ENCODE assay signal across 1 cellular context in the genomic region with DNA sequence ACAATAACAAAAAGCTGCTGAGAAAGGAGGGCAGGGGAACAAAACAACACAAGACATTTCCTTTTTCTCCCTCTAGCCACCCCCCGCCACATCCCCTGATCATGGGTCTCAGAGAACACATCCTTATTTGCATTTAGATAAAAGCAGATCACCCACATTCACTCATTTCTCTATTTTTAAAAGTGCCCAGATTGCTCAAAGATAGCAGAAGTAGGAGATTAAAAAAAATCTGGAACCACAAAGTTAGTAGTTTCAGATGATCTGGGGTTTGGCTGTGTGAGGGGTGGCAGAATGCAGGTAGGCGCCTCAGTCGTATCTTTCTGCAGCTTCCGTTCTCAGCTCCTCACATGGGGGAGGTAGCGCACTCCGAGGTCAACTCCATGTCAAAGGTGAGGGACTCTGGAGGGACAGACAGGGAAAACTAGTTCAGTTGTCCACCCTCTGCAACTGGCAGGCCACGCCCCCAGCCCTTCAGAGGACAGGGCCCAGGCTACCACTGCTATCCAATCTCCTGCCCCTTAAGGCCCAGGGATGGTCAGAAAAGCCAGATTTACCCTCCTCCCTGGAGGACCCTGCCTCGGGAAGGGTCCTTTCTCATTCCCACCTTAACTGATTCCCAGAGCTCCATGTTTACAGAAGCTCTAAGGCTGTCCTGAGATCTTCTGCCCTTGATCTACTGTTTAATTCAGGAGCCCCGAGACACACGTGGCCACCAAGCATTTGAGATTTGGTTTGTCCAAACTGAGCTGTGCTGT.
TF ChIP-seq lines count a peak whose summit lies in the region.

No MANE protein-coding gene starts in this region.

TF ChIP-seq in K562, 482 proteins besides CTCF, POLR2A, EP300 and RAD21 (continued from another document and continues in another):
- TF ChIP-seq HDAC3 (IDR thresholded peaks at IDR 0.05; ENCODE audit: borderline replicate concordance, partially characterized antibody) (no peak), ZNF165 (CRISPR knock-in tag; IDR thresholded peaks at IDR 0.05; ENCODE audit: borderline replicate concordance) (no peak), NFRKB (IDR thresholded peaks at IDR 0.05; ENCODE audit: low read depth) (peak; percentile 69), ESRRB (CRISPR knock-in tag; IDR thresholded peaks at IDR 0.05; ENCODE audit: borderline replicate concordance) (no peak), EWSR1 (IDR thresholded peaks at IDR 0.05; ENCODE audit: borderline replicate concordance, low read depth, partially characterized antibody) (no peak), PURB (CRISPR knock-in tag; IDR thresholded peaks at IDR 0.05; ENCODE audit: low read depth) (no peak), TAF15 (IDR thresholded peaks at IDR 0.05; ENCODE audit: low read depth, low read length) (no peak), ESRRA (IDR thresholded peaks at IDR 0.05; ENCODE audit: borderline replicate concordance, low read depth) (peak; percentile 92), NR4A1 (CRISPR knock-in tag; IDR thresholded peaks at IDR 0.05) (peak; percentile 80; the same call in 1 of the 2 replicates), NR4A1 (tag; IDR thresholded peaks at IDR 0.05) (0 out of 2 replicates have a peak, but pooled peaks have one; percentile 48), ZC3H8 (IDR thresholded peaks at IDR 0.05) (no peak), ZNF75A (CRISPR knock-in tag; IDR thresholded peaks at IDR 0.05) (no peak), ERF (CRISPR knock-in tag; IDR thresholded peaks at IDR 0.05) (no peak; the same call in none of the 2 replicates), PYGO2 (tag; IDR thresholded peaks at IDR 0.05) (no peak), GABPB2 (CRISPR knock-in tag; conservative IDR thresholded peaks at IDR 0.05) (no peak), CREB1 (IDR thresholded peaks at IDR 0.05) (no peak), CREB1 (CRISPR knock-in tag; IDR thresholded peaks at IDR 0.05) (no peak), STAG1 (CRISPR knock-in tag; IDR thresholded peaks at IDR 0.05; ENCODE audit: borderline replicate concordance) (no peak), BRD9 (IDR thresholded peaks at IDR 0.05; ENCODE audit: low read depth, partially characterized antibody) (peak; percentile 52), MECOM (CRISPR knock-in tag; IDR thresholded peaks at IDR 0.05) (0 out of 2 replicates have a peak, but pooled peaks have one; percentile 49), ZFP30 (CRISPR knock-in tag; IDR thresholded peaks at IDR 0.05; ENCODE audit: borderline replicate concordance) (no peak), MYBL2 (IDR thresholded peaks at IDR 0.05; ENCODE audit: low read depth) (no peak), MYBL2 (CRISPR knock-in tag; IDR thresholded peaks at IDR 0.05; ENCODE audit: borderline replicate concordance) (no peak), NUFIP1 (IDR thresholded peaks at IDR 0.05; ENCODE audit: partially characterized antibody) (no peak), SMAD4 (CRISPR knock-in tag; conservative IDR thresholded peaks at IDR 0.05) (peak; percentile 86), ADNP (tag; IDR thresholded peaks at IDR 0.05) (no peak), JUN (IDR thresholded peaks at IDR 0.05; ENCODE audit: borderline replicate concordance, low read depth, low read length) (no peak), JUN (CRISPR knock-in tag; IDR thresholded peaks at IDR 0.05; ENCODE audit: borderline replicate concordance) (no peak), ZBTB8A (IDR thresholded peaks at IDR 0.05; ENCODE audit: partially characterized antibody) (no peak), SRF (CRISPR knock-in tag; IDR thresholded peaks at IDR 0.05) (peak in 1 of 2 experiments; percentile 34; a peak in 1 of 4 replicates), TBL1XR1 (IDR thresholded peaks at IDR 0.05; ENCODE audit: low read length in 2 of 2) (peak; percentile 71 to 81; a peak in 3 of 4 replicates), KAT7 (CRISPR knock-in tag; IDR thresholded peaks at IDR 0.05; ENCODE audit: borderline replicate concordance) (no peak), CTBP1 (IDR thresholded peaks at IDR 0.05; ENCODE audit: borderline replicate concordance) (peak; percentile 57; the same call in 1 of the 2 replicates), ETV1 (tag; conservative IDR thresholded peaks at IDR 0.05; ENCODE audit: low read depth) (peak; percentile 62; the same call in 1 of the 2 replicates), CHD2 (IDR thresholded peaks at IDR 0.05; ENCODE audit: low read depth, low read length) (no peak), MEF2A (IDR thresholded peaks at IDR 0.05; ENCODE audit: control insufficient read depth, low read depth, low read length) (no peak), FOS (IDR thresholded peaks at IDR 0.05; ENCODE audit: extremely low read depth, insufficient read length) (no peak), RBM22 (IDR thresholded peaks at IDR 0.05; ENCODE audit: low read depth, low read length, poor library complexity, severe bottlenecking) (no peak), PHB2 (IDR thresholded peaks at IDR 0.05; ENCODE audit: low read depth) (no peak)
- TF ChIP-seq, protein P1, sequence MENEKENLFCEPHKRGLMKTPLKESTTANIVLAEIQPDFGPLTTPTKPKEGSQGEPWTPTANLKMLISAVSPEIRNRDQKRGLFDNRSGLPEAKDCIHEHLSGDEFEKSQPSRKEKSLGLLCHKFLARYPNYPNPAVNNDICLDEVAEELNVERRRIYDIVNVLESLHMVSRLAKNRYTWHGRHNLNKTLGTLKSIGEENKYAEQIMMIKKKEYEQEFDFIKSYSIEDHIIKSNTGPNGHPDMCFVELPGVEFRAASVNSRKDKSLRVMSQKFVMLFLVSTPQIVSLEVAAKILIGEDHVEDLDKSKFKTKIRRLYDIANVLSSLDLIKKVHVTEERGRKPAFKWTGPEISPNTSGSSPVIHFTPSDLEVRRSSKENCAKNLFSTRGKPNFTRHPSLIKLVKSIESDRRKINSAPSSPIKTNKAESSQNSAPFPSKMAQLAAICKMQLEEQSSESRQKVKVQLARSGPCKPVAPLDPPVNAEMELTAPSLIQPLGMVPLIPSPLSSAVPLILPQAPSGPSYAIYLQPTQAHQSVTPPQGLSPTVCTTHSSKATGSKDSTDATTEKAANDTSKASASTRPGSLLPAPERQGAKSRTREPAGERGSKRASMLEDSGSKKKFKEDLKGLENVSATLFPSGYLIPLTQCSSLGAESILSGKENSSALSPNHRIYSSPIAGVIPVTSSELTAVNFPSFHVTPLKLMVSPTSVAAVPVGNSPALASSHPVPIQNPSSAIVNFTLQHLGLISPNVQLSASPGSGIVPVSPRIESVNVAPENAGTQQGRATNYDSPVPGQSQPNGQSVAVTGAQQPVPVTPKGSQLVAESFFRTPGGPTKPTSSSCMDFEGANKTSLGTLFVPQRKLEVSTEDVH (IDR thresholded peaks at IDR 0.05; ENCODE audit: low read depth, partially characterized antibody) = no peak
- TF ChIP-seq, protein P2, sequence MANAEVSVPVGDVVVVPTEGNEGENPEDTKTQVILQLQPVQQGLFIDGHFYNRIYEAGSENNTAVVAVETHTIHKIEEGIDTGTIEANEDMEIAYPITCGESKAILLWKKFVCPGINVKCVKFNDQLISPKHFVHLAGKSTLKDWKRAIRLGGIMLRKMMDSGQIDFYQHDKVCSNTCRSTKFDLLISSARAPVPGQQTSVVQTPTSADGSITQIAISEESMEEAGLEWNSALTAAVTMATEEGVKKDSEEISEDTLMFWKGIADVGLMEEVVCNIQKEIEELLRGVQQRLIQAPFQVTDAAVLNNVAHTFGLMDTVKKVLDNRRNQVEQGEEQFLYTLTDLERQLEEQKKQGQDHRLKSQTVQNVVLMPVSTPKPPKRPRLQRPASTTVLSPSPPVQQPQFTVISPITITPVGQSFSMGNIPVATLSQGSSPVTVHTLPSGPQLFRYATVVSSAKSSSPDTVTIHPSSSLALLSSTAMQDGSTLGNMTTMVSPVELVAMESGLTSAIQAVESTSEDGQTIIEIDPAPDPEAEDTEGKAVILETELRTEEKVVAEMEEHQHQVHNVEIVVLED (CRISPR knock-in tag; IDR thresholded peaks at IDR 0.05) = 0 out of 2 replicates have a peak, but pooled peaks have one; percentile 14
- TF ChIP-seq, protein P3, sequence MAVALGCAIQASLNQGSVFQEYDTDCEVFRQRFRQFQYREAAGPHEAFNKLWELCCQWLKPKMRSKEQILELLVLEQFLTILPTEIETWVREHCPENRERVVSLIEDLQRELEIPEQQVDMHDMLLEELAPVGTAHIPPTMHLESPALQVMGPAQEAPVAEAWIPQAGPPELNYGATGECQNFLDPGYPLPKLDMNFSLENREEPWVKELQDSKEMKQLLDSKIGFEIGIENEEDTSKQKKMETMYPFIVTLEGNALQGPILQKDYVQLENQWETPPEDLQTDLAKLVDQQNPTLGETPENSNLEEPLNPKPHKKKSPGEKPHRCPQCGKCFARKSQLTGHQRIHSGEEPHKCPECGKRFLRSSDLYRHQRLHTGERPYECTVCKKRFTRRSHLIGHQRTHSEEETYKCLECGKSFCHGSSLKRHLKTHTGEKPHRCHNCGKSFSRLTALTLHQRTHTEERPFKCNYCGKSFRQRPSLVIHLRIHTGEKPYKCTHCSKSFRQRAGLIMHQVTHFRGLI (CRISPR knock-in tag; IDR thresholded peaks at IDR 0.05) = no peak
- TF ChIP-seq, protein P4, sequence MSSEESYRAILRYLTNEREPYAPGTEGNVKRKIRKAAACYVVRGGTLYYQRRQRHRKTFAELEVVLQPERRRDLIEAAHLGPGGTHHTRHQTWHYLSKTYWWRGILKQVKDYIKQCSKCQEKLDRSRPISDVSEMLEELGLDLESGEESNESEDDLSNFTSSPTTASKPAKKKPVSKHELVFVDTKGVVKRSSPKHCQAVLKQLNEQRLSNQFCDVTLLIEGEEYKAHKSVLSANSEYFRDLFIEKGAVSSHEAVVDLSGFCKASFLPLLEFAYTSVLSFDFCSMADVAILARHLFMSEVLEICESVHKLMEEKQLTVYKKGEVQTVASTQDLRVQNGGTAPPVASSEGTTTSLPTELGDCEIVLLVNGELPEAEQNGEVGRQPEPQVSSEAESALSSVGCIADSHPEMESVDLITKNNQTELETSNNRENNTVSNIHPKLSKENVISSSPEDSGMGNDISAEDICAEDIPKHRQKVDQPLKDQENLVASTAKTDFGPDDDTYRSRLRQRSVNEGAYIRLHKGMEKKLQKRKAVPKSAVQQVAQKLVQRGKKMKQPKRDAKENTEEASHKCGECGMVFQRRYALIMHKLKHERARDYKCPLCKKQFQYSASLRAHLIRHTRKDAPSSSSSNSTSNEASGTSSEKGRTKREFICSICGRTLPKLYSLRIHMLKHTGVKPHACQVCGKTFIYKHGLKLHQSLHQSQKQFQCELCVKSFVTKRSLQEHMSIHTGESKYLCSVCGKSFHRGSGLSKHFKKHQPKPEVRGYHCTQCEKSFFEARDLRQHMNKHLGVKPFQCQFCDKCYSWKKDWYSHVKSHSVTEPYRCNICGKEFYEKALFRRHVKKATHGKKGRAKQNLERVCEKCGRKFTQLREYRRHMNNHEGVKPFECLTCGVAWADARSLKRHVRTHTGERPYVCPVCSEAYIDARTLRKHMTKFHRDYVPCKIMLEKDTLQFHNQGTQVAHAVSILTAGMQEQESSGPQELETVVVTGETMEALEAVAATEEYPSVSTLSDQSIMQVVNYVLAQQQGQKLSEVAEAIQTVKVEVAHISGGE (CRISPR knock-in tag; IDR thresholded peaks at IDR 0.05) = peak in 1 of 3 experiments; percentile 53; a peak in 2 of 6 replicates
- TF ChIP-seq, protein P5, sequence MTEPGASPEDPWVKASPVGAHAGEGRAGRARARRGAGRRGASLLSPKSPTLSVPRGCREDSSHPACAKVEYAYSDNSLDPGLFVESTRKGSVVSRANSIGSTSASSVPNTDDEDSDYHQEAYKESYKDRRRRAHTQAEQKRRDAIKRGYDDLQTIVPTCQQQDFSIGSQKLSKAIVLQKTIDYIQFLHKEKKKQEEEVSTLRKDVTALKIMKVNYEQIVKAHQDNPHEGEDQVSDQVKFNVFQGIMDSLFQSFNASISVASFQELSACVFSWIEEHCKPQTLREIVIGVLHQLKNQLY (CRISPR knock-in tag; conservative IDR thresholded peaks at IDR 0.05) = no peak
- TF ChIP-seq, protein P6, sequence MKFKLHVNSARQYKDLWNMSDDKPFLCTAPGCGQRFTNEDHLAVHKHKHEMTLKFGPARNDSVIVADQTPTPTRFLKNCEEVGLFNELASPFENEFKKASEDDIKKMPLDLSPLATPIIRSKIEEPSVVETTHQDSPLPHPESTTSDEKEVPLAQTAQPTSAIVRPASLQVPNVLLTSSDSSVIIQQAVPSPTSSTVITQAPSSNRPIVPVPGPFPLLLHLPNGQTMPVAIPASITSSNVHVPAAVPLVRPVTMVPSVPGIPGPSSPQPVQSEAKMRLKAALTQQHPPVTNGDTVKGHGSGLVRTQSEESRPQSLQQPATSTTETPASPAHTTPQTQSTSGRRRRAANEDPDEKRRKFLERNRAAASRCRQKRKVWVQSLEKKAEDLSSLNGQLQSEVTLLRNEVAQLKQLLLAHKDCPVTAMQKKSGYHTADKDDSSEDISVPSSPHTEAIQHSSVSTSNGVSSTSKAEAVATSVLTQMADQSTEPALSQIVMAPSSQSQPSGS (CRISPR knock-in tag; IDR thresholded peaks at IDR 0.05) = no peak
- TF ChIP-seq, protein P7, sequence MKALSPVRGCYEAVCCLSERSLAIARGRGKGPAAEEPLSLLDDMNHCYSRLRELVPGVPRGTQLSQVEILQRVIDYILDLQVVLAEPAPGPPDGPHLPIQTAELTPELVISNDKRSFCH (CRISPR knock-in tag; IDR thresholded peaks at IDR 0.05) = no peak
- TF ChIP-seq, protein P7 (tag; IDR thresholded peaks at IDR 0.05) = peak; percentile 38; the same call in 1 of the 2 replicates
- TF ChIP-seq, protein P8, sequence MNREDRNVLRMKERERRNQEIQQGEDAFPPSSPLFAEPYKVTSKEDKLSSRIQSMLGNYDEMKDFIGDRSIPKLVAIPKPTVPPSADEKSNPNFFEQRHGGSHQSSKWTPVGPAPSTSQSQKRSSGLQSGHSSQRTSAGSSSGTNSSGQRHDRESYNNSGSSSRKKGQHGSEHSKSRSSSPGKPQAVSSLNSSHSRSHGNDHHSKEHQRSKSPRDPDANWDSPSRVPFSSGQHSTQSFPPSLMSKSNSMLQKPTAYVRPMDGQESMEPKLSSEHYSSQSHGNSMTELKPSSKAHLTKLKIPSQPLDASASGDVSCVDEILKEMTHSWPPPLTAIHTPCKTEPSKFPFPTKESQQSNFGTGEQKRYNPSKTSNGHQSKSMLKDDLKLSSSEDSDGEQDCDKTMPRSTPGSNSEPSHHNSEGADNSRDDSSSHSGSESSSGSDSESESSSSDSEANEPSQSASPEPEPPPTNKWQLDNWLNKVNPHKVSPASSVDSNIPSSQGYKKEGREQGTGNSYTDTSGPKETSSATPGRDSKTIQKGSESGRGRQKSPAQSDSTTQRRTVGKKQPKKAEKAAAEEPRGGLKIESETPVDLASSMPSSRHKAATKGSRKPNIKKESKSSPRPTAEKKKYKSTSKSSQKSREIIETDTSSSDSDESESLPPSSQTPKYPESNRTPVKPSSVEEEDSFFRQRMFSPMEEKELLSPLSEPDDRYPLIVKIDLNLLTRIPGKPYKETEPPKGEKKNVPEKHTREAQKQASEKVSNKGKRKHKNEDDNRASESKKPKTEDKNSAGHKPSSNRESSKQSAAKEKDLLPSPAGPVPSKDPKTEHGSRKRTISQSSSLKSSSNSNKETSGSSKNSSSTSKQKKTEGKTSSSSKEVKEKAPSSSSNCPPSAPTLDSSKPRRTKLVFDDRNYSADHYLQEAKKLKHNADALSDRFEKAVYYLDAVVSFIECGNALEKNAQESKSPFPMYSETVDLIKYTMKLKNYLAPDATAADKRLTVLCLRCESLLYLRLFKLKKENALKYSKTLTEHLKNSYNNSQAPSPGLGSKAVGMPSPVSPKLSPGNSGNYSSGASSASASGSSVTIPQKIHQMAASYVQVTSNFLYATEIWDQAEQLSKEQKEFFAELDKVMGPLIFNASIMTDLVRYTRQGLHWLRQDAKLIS (CRISPR knock-in tag; IDR thresholded peaks at IDR 0.05) = no peak
